Comparison of ENCODE assay signal across 9 cellular contexts in the genomic region with DNA sequence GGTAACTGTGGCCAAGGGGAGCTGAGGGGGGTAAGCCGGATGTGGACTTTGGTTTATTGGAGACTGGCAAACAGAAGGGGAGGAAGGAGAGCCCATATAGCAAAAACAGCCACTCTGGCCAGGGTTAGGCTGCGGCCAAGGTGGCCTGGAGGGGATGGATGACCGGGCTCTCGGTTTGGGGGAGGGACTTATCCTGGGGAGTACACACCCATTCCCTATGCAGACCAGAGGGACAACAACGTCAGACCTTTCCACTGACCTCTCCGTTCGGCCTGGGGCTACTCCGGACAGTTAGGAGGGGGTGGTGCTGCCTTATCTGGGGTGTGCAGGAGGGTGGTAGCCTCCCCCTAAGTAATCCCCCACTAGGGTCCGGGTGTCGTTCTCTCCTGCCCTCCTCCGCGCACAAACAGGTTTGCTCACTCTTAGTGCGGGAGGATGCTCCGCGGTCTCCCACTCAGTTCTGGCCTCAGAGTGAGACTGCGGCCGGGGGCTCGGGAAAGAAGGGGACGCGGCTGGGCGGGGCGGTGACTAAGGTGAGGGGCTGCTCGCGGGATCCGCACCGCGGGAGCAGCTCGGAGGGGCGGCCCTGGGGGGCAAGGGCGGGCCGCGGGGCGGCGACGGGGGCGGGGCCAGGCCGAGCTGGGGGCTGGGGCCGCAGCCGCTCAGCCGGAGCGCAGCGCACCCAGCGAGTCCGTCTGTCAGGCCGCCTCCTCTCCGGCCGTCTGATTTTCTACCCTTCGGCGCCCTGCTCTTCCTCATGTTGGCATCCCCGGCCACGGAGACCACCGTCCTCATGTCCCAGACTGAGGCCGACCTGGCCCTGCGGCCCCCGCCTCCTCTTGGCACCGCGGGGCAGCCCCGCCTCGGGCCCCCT. TPM values are rescaled to one million over a fixed set of nuclear protein-coding genes. Genes with fewer than 3 reads are reported as not detected.
DNase-seq lines count a peak whose midpoint lies in the region; ATAC-seq, FAIRE-seq and TF ChIP-seq lines count a peak whose summit lies in the region.
"Had no signal": no experiment of that assay in that cellular context is flagged by ENCODE, and none has a peak within 500 bp of the region (broad histone marks: within the 10 kb centered on the region; RNA-seq: fewer than 3 reads in every experiment).

A gene (plus strand): TSS at position 669 of the 874 bp plus-strand sequence. CDS start 89 bp downstream, at position 758.

- no peak within 1 kb of the TSS for H3K27ac Mint-ChIP-seq in stimulated activated naive CD8-positive, alpha-beta T cell treated with anti-CD3 and anti-CD28 coated beads, Interleukin-15, amount 100 ng/mL, for 72 hours

- H3K4me1 Mint-ChIP-seq in stimulated activated naive CD8-positive, alpha-beta T cell treated with anti-CD3 and anti-CD28 coated beads, Interleukin-15, amount 100 ng/mL, for 72 hours = peaks cover 48% of the 10 kb centered on the region

- TF ChIP-seq CTCF in bronchial epithelial cell (IDR thresholded peaks at IDR 0.05; ENCODE audit: insufficient read depth, low read length, severe bottlenecking) (no peak), left lung (IDR thresholded peaks at IDR 0.05) (no peak)

- no peaks in the 10 kb centered on the region for H3K9me3 Mint-ChIP-seq in stimulated activated naive CD8-positive, alpha-beta T cell treated with anti-CD3 and anti-CD28 coated beads, Interleukin-15, amount 100 ng/mL, for 72 hours

- H3K4me1 ChIP-seq in left lung = peaks cover 6 to 26% of the 10 kb centered on the region in 2 donors

- ATAC-seq in stimulated activated naive CD8-positive, alpha-beta T cell treated with anti-CD3 and anti-CD28 coated beads, Interleukin-15, amount 100 ng/mL, for 72 hours = peak; percentile 49
- no peak for ATAC-seq in stimulated activated naive CD8-positive, alpha-beta T cell treated with anti-CD3 and anti-CD28 coated beads, Interleukin-15, Interleukin-2, amounts not matched to agents 100 U/mL and 50 U/mL, for 24 hours
- ATAC-seq in left lung (peak; percentile 47), HG02678 (IDR thresholded peaks at IDR 0.05; ENCODE audit: unreplicated experiment) (no peak), GM18520 (IDR thresholded peaks at IDR 0.05; ENCODE audit: unreplicated experiment) (no peak)

- H3K27me3 ChIP-seq in bronchial epithelial cell (ENCODE audit: control insufficient read depth, insufficient read depth, low read length) (peaks cover 6% of the 10 kb centered on the region), left lung (peaks cover 47 to 56% of the 10 kb centered on the region in 2 donors)

- H3K4me3 Mint-ChIP-seq in stimulated activated naive CD8-positive, alpha-beta T cell treated with anti-CD3 and anti-CD28 coated beads, Interleukin-15, amount 100 ng/mL, for 72 hours = peak within 1 kb of the TSS in 1 of 2 donors; percentile 53

- FAIRE-seq in bronchial epithelial cell (lab: Jason Lieb, UNC) = no peak

- peak within 1 kb of the TSS; percentile 29 for H3K4me3 ChIP-seq in bronchial epithelial cell (ENCODE audit: low read depth, low read length)
- peak within 1 kb of the TSS in 1 of 2 donors; percentile 5 for H3K4me3 ChIP-seq in left lung

- no peak within 1 kb of the TSS for H3K27ac ChIP-seq in left lung

- peaks cover 57% of the 10 kb centered on the region for H3K27me3 Mint-ChIP-seq in stimulated activated naive CD8-positive, alpha-beta T cell treated with anti-CD3 and anti-CD28 coated beads, Interleukin-15, amount 100 ng/mL, for 72 hours

- H3K9me3 ChIP-seq in left lung = no peaks in the 10 kb centered on the region

- intact Hi-C loops in left lung (cut with DNase I) = no loop called here

- DNase-seq in stimulated activated naive CD8-positive, alpha-beta T cell treated with anti-CD3 and anti-CD28 coated beads, Interleukin-15, amount 100 ng/mL, for 72 hours = no peak
- no peak for DNase-seq in stimulated activated naive CD8-positive, alpha-beta T cell treated with anti-CD3 and anti-CD28 coated beads, Interleukin-15, Interleukin-2, amounts not matched to agents 100 U/mL and 50 U/mL, for 24 hours
- DNase-seq in bronchial epithelial cell (ENCODE audit: low read depth) = no peak
- DNase-seq in left lung = peak in 1 of 2 donors; percentile 78
- no peak for DNase-seq in RPMI8226
- DNase-seq in amniotic stem cell (lab: John Stamatoyannopoulos, UW) = no peak
- DNase-seq: T-helper 2 cell had no signal

- H3K36me3 ChIP-seq in bronchial epithelial cell (ENCODE audit: control insufficient read depth, insufficient read depth, low read length) = peaks cover 14% of the 10 kb centered on the region
- H3K36me3 ChIP-seq in left lung = peaks cover 0 to 48% of the 10 kb centered on the region in 2 donors

RNA-seq across cellular contexts. Expression of the gene that starts here (rescaled TPM):
- under 0.01 and 0.13 TPM in 2 replicates for total RNA-seq in bronchial epithelial cell
- total RNA-seq in left lung = under 1 TPM in 1 of 2 donors, not detected in 1; 0.21 TPM

Comparison
In these comparisons a context has a peak if more than half of its experiments do, and no peak if none do; other contexts are left out.
1. Peak in ATAC-seq in left lung; RNA of the gene not detected or under 1 TPM.